21 cellular contexts compared by ENCODE assay signal in the genomic region with DNA sequence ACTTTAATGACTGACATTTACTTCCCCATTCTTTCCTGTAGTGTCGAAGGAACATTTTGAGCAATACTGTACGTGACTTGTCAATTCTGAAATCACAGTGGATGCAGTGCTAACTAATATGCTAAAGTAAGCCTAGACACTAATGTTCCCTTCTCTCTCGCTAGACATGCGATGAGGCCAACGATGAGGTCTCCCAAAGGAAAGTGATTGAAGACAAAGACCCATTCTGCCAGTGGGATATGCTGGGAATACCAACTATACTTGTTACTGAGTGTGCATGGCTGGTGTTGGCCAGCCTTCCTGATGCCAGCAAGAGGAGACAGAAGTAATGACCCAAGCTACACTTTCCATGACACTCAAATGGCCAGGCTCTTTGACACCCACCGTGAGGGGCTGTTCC. TPM values are rescaled to one million over a fixed set of nuclear protein-coding genes. Genes with fewer than 3 reads are reported as not detected.
A peak's percentile ranks its signal among the peaks of the same experiment; 100 is the strongest.
DNase-seq lines count a peak whose midpoint lies in the region; ATAC-seq and TF ChIP-seq lines count a peak whose summit lies in the region.
"Had no signal": no experiment of that assay in that cellular context is flagged by ENCODE, and none has a peak within 500 bp of the region (broad histone marks: within the 10 kb centered on the region; RNA-seq: fewer than 3 reads in every experiment).

No MANE protein-coding gene starts in this region.

- no peak for TF ChIP-seq POLR2A in NB4 (IDR thresholded peaks at IDR 0.05; ENCODE audit: extremely low read depth, insufficient read length)

- ATAC-seq in GM21723 (IDR thresholded peaks at IDR 0.05; ENCODE audit: unreplicated experiment): no peak
- no peak for ATAC-seq in GM21447 (IDR thresholded peaks at IDR 0.05; ENCODE audit: unreplicated experiment)
- ATAC-seq: GM23338, pancreas had no signal

- H3K27ac ChIP-seq in dorsolateral prefrontal cortex: peak overlapping the region in 58 of 59 donors; percentile 13 to 90 (median 76)
- H3K27ac ChIP-seq: BLaER1, pancreas had no signal

- intact Hi-C loops in dorsolateral prefrontal cortex (cut with DNase I): loop anchor here in 1 of 2 donors (5.0 kb wide), 1 partner anchor 101 kb away; no protein-coding TSS in a partner anchor

- peaks cover 0 to 14% (median 0%) of the 10 kb centered on the region in 45 donors for H3K27me3 ChIP-seq in dorsolateral prefrontal cortex
- H3K27me3 ChIP-seq: BLaER1, right atrium auricular region had no signal

- no peak for TF ChIP-seq CTCF in NB4 (IDR thresholded peaks at IDR 0.05; ENCODE audit: low read depth, low read length)
- no peak for TF ChIP-seq CTCF in dorsolateral prefrontal cortex (IDR thresholded peaks at IDR 0.05 in 54 of 56, conservative IDR thresholded peaks at IDR 0.05 in 2 of 56; ENCODE audit: low read depth in 1 of 56, partially characterized antibody in 56 of 56)

- DNase-seq in CD1c-positive myeloid dendritic cell (ENCODE audit: extremely low spot score) (peak; percentile 6), NB4 (ENCODE audit: low read depth) (peak; percentile 23), dorsolateral prefrontal cortex (peak in 7 of 10 donors; percentile 28 to 61 (median 47)), nucleus accumbens (lab: John Stamatoyannopoulos, UW) (peak in 50 of 56 donors; percentile 6 to 77 (median 42))
- DNase-seq in activated CD4-positive, CD25-positive, alpha-beta regulatory T cell treated with anti-CD3 and anti-CD28 coated beads, Interleukin-2, amount 50 U/mL, for 72 hours: no peak
- DNase-seq: activated CD4-positive, alpha-beta T cell treated with anti-CD3 and anti-CD28 coated beads, Interleukin-2, amount 10 ng/mL, durations not matched to agents 24 days and 14 days; activated gamma-delta T cell; activated naive CD8-positive, alpha-beta T cell treated with anti-CD3 and anti-CD28 coated beads, Interleukin-2, amount 10 ng/mL, durations not matched to agents 7 days and 5 days; activated T-cell treated with anti-CD3 and anti-CD28 coated beads, Interleukin-2, amount 50 U/mL, for 24 hours; Caco-2; cerebellar nuclear complex; DMS79 treated with DMSO at 0.1 percent for 48 hours; Karpas-422; NCI-H2029; NCI-H774; pancreas had no signal

- H3K4me3 ChIP-seq in NB4 (ENCODE audit: low read depth, low read length) (no peak overlapping the region), dorsolateral prefrontal cortex (peak overlapping the region in 22 of 59 donors; percentile 2 to 52 (median 18))
- H3K4me3 ChIP-seq: BLaER1, GM23338, pancreas, right atrium auricular region had no signal

RNA-seq across cellular contexts. Expression of a gene that starts 2.5 kb away (rescaled TPM):
- total RNA-seq in dorsolateral prefrontal cortex: 100 to 1,000 TPM in 92 of 120 experiments, 10 to 100 TPM in 28; 66.5 to 251 (median 114) TPM
